1 cellular context compared by ENCODE assay signal in the genomic region with DNA sequence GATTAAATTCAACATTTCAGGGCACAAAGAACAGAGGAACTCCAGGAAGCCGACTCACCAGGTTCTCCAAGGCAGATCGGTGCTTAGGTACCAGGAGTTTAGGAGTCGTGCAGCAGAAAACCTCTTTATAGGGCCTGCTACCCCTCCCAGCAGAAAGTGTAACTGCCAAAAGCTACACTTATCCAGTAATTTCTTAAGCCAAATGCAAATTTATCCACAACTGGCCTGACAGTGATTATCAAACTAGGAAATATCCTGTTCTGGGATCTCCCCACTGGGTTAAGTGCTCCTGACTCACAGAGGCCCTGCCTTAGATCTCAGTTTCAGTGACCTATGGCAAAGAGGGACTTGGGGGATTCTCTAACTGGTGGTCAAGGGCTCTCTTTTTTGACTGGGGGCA.
TF ChIP-seq lines count a peak whose summit lies in the region.

Gene SPRR2F (minus strand): TSS at position 101 of the 400 bp plus-strand sequence. CDS start 783 bp downstream, outside the sequence.

TF ChIP-seq in GM23338, 12 proteins besides CTCF, POLR2A, EP300 and RAD21 (continued from another document):
- TF ChIP-seq ZNF462 (CRISPR knock-in tag; IDR thresholded peaks at IDR 0.05) = no peak
- no peak for TF ChIP-seq REST (IDR thresholded peaks at IDR 0.05; ENCODE audit: unreplicated experiment)
- no peak for TF ChIP-seq POLR2AphosphoS5 (IDR thresholded peaks at IDR 0.05; ENCODE audit: low read depth)
- TF ChIP-seq JUNB (IDR thresholded peaks at IDR 0.05; ENCODE audit: unreplicated experiment) = no peak
- TF ChIP-seq STAT1 (IDR thresholded peaks at IDR 0.05; ENCODE audit: unreplicated experiment) = no peak
- no peak for TF ChIP-seq ETS1 (IDR thresholded peaks at IDR 0.05)
- TF ChIP-seq EZH2phosphoT487 (IDR thresholded peaks at IDR 0.05; ENCODE audit: unreplicated experiment) = no peak
- no peak for TF ChIP-seq ZNF331 (CRISPR knock-in tag; IDR thresholded peaks at IDR 0.05; ENCODE audit: low read depth)
- no peak for TF ChIP-seq CREB1 (CRISPR knock-in tag; IDR thresholded peaks at IDR 0.05; ENCODE audit: low read depth)
- TF ChIP-seq EZH2 (IDR thresholded peaks at IDR 0.05; ENCODE audit: low read depth, unreplicated experiment) = no peak
- no peak for TF ChIP-seq ZNF114 (CRISPR knock-in tag; IDR thresholded peaks at IDR 0.05)
